13 cellular contexts compared by ENCODE assay signal in the genomic region with DNA sequence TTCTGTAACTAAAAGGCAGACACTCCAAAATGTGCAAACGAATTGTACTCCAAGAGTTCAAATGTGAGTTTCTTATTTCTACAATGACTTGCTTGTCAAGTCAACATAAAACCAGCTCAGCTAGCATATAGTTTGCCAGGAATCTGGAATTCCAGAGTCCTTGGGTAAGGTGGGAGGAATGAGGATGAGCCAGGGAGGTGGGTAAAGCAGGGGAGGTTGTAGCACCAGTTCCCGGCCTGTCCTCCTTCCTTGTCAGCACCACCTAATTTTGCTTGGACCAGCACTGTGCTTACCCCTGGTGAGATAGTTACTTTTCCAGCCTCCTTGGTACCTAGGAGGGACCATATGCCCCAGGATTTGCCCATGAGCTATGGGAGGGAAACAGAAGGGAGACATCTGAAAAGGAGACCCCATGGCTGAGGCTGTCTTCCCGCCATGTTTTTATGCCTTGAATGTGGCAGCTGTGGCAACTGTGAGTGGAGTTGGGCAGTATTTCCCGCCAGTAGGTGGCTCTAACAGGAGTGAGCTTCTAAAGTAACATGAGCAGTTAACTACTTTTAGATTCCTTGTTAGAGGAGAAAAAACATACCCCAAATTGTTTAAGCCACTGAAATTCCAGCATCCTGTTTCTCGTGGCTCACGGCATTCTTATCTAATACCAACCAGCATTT.
DNase-seq lines count a peak whose midpoint lies in the region; ATAC-seq, FAIRE-seq and TF ChIP-seq lines count a peak whose summit lies in the region.
"Had no signal": no experiment of that assay in that cellular context is flagged by ENCODE, and none has a peak within 500 bp of the region (broad histone marks: within the 10 kb centered on the region; RNA-seq: fewer than 3 reads in every experiment).

No MANE protein-coding gene starts in this region.

- H2BK120ac ChIP-seq in H9 (ENCODE audit: low read depth, low read length, poor library complexity, severe bottlenecking): no peak overlapping the region

- DNase-seq in A549 (ENCODE audit: low read depth in 1 of 2, low spot score in 1 of 2) (peak in 1 of 2 experiments; percentile 14), H9 (peak; percentile 64), PC-9 (peak in 1 of 2 experiments; percentile 7), iPS DF 6.9 (ENCODE audit: low read depth, low spot score) (peak; percentile 43), GDM1 (lab: John Stamatoyannopoulos, UW) (no peak), vagina (ENCODE audit: extremely low spot score in 2 of 2) (no peak)
- DNase-seq: activated CD4-positive, alpha-beta memory T cell treated with anti-CD3 and anti-CD28 coated beads for 36 hours; DMS153; spleen had no signal

- H3K27me3 Mint-ChIP-seq in H9 (ENCODE audit: low read depth): peaks cover 10% of the 10 kb centered on the region
- H3K27me3 Mint-ChIP-seq: stimulated activated naive CD8-positive, alpha-beta T cell treated with anti-CD3 and anti-CD28 coated beads, Interleukin-15, Interleukin-2, amounts not matched to agents 100 ng/mL and 50 ng/mL, for 24 hours had no signal

- H3K4me3 ChIP-seq in A549 (no peak overlapping the region), PC-9 (no peak overlapping the region), iPS DF 6.9 (ENCODE audit: low read length) (no peak overlapping the region), vagina (no peak overlapping the region)
- H3K4me3 ChIP-seq: spleen had no signal

- H3K18ac ChIP-seq in H9 (ENCODE audit: insufficient read length, low read depth, low read length): no peak overlapping the region

- H4K8ac ChIP-seq in H9 (replicated peaks; ENCODE audit: insufficient read length, low read depth, low read length): no peak overlapping the region

- H3K79me2 ChIP-seq in H9 (ENCODE audit: insufficient read depth, low read length): no peaks in the 10 kb centered on the region
- H3K79me2 ChIP-seq in PC-9 (ENCODE audit: low read depth): no peaks in the 10 kb centered on the region

- no peak overlapping the region for H3K4me2 ChIP-seq in A549
- no peak overlapping the region for H3K4me2 ChIP-seq in H9 (ENCODE audit: insufficient read depth, insufficient read length, low read length)
- no peak overlapping the region for H3K4me2 ChIP-seq in PC-9

- no peak overlapping the region for H3K56ac ChIP-seq in H9 (ENCODE audit: insufficient read length, low read depth, low read length)

- H3K4me1 Mint-ChIP-seq in H9: no peaks in the 10 kb centered on the region

- H3K36me3 ChIP-seq in PC-9 (ENCODE audit: low read depth): no peaks in the 10 kb centered on the region
- H3K36me3 ChIP-seq in iPS DF 6.9 (ENCODE audit: control insufficient read depth, insufficient read depth, low read length): no peaks in the 10 kb centered on the region
- H3K36me3 ChIP-seq in vagina: no peaks in the 10 kb centered on the region
- H3K36me3 ChIP-seq: spleen had no signal

- no peak overlapping the region for H3K14ac ChIP-seq in H9 (ENCODE audit: insufficient read depth, low read length)

- H3K9ac ChIP-seq in H9 (ENCODE audit: extremely low read depth, insufficient read length, low read length): no peak overlapping the region

- no peaks in the 10 kb centered on the region for H3K79me1 ChIP-seq in H9 (ENCODE audit: insufficient read depth, low read depth, low read length, poor library complexity, severe bottlenecking)

- no peak overlapping the region for H3K23ac ChIP-seq in H9 (ENCODE audit: insufficient read length, low read depth, low read length)

- no peak overlapping the region for H4K91ac ChIP-seq in H9 (ENCODE audit: insufficient read length, low read depth, low read length)

- no TSS peak for BruUV-seq in PC-9 (replicated peaks; lab: Mats Ljungman, UMichigan)

- H3K9me3 ChIP-seq in A549 (no peaks in the 10 kb centered on the region), H9 (ENCODE audit: control insufficient read depth, low read depth, low read length) (no peaks in the 10 kb centered on the region), PC-9 (ENCODE audit: insufficient read depth, low read depth) (no peaks in the 10 kb centered on the region), iPS DF 6.9 (ENCODE audit: control insufficient read depth, insufficient read depth, low read length) (no peaks in the 10 kb centered on the region), vagina (no peaks in the 10 kb centered on the region)

- H2BK12ac ChIP-seq in H9 (ENCODE audit: insufficient read length, low read depth, low read length): no peak overlapping the region

- H3K27ac Mint-ChIP-seq in H9: no peak overlapping the region
- H3K27ac Mint-ChIP-seq: activated CD4-positive, alpha-beta memory T cell treated with anti-CD3 and anti-CD28 coated beads for 36 hours; activated T-helper 1 cell treated with anti-CD3 and anti-CD28 coated beads, Interleukin-12 subunit alpha, Interleukin-12 subunit beta, Interleukin-2, Interleukin-4 antibody, amounts not matched to agents 30 ng/mL and 10 ng/mL and 1 ng/mL, durations not matched to agents 14 hours and 24 hours and 36 hours; stimulated activated naive CD8-positive, alpha-beta T cell treated with anti-CD3 and anti-CD28 coated beads, Interleukin-15, Interleukin-2, amounts not matched to agents 100 ng/mL and 50 ng/mL, for 24 hours had no signal

- no peak overlapping the region for H3K4me3 Mint-ChIP-seq in H9
- H3K4me3 Mint-ChIP-seq: activated CD4-positive, alpha-beta memory T cell treated with anti-CD3 and anti-CD28 coated beads for 36 hours; activated T-helper 1 cell treated with anti-CD3 and anti-CD28 coated beads, Interleukin-12 subunit alpha, Interleukin-12 subunit beta, Interleukin-2, Interleukin-4 antibody, amounts not matched to agents 30 ng/mL and 10 ng/mL and 1 ng/mL, durations not matched to agents 14 hours and 24 hours and 36 hours; stimulated activated naive CD8-positive, alpha-beta T cell treated with anti-CD3 and anti-CD28 coated beads, Interleukin-15, Interleukin-2, amounts not matched to agents 100 ng/mL and 50 ng/mL, for 24 hours had no signal

- TF ChIP-seq CTCF in A549 (IDR thresholded peaks at IDR 0.05) (no peak; the same call in 2 of the 3 replicates), H9 (conservative IDR thresholded peaks at IDR 0.05) (peak; percentile 69), PC-9 (conservative IDR thresholded peaks at IDR 0.05) (peak; percentile 31; the same call in 1 of the 2 replicates), vagina (IDR thresholded peaks at IDR 0.05) (no peak)

- H2BK15ac ChIP-seq in H9 (ENCODE audit: low read depth, low read length): no peak overlapping the region

- H3K4ac ChIP-seq in H9 (ENCODE audit: low read depth, low read length): no peak overlapping the region

- H2AFZ ChIP-seq in H9 (ENCODE audit: low read length) (no peak overlapping the region), PC-9 (no peak overlapping the region)

- TF ChIP-seq RAD21 in A549 (conservative IDR thresholded peaks at IDR 0.05 in 1 of 2, IDR thresholded peaks at IDR 0.05 in 1 of 2): no peak

- H3K9me2 ChIP-seq in PC-9 (ENCODE audit: insufficient read depth): no peaks in the 10 kb centered on the region

- H3K27ac ChIP-seq in A549: no peak overlapping the region
- H3K27ac ChIP-seq in H9 (ENCODE audit: insufficient read length, low read depth, low read length): no peak overlapping the region
- no peak overlapping the region for H3K27ac ChIP-seq in PC-9
- no peak overlapping the region for H3K27ac ChIP-seq in iPS DF 6.9 (ENCODE audit: low read length)
- H3K27ac ChIP-seq in vagina: no peak overlapping the region
- H3K27ac ChIP-seq: spleen had no signal

- no peak for FAIRE-seq in A549 (lab: Jason Lieb, UNC)

- TF ChIP-seq POLR2A in A549 (IDR thresholded peaks at IDR 0.05; ENCODE audit: low read length) (no peak), vagina (IDR thresholded peaks at IDR 0.05) (no peak)

- ATAC-seq in A549 (peak; percentile 43 to 68; a peak in 3 of 6 replicates), GM19452 (IDR thresholded peaks at IDR 0.05; ENCODE audit: unreplicated experiment) (no peak), GM21786 (IDR thresholded peaks at IDR 0.05; ENCODE audit: unreplicated experiment) (no peak)

- no peak overlapping the region for H2AK5ac ChIP-seq in H9 (ENCODE audit: insufficient read length, low read length)

- no peaks in the 10 kb centered on the region for H3K36me3 Mint-ChIP-seq in H9 (ENCODE audit: insufficient read depth in 1 of 3, low read depth in 3 of 3)
- H3K36me3 Mint-ChIP-seq: activated CD4-positive, alpha-beta memory T cell treated with anti-CD3 and anti-CD28 coated beads for 36 hours had no signal

- H3T11ph ChIP-seq in H9 (ENCODE audit: low read length): no peak overlapping the region

- POLR2A ChIA-PET in A549 (lab: Yijun Ruan, JAX) (no interaction called here), PC-9 (lab: Charles Lee; ENCODE audit: unreplicated experiment) (no interaction called here)

- no peaks in the 10 kb centered on the region for H3K27me3 ChIP-seq in H9 (ENCODE audit: insufficient read depth, low read length)
- H3K27me3 ChIP-seq in PC-9 (ENCODE audit: insufficient read depth, low read depth): no peaks in the 10 kb centered on the region
- no peaks in the 10 kb centered on the region for H3K27me3 ChIP-seq in iPS DF 6.9 (ENCODE audit: control insufficient read depth, insufficient read depth, low read length)
- H3K27me3 ChIP-seq in vagina: no peaks in the 10 kb centered on the region
- H3K27me3 ChIP-seq: spleen had no signal

- H4K5ac ChIP-seq in H9 (ENCODE audit: insufficient read length, low read depth, low read length): no peak overlapping the region

- 19% methylated on average over 6 of the region's 6 CpGs for WGBS in A549 (ENCODE audit: missing lambda C conversion rate)
- no CpG with 5 or more reads among the region's 6 CpGs for WGBS in H9 (ENCODE audit: extremely low coverage, insufficient read length, low lambda C conversion rate)
- WGBS in iPS DF 6.9 (ENCODE audit: insufficient coverage, insufficient read length): no CpG with 5 or more reads among the region's 6 CpGs

- H3K4me1 ChIP-seq in A549: no peaks in the 10 kb centered on the region
- H3K4me1 ChIP-seq in H9 (ENCODE audit: insufficient read depth, low read length): no peaks in the 10 kb centered on the region
- no peaks in the 10 kb centered on the region for H3K4me1 ChIP-seq in PC-9 (replicated peaks; ENCODE audit: insufficient read depth)
- H3K4me1 ChIP-seq in iPS DF 6.9 (ENCODE audit: control insufficient read depth, insufficient read depth, low read length): no peaks in the 10 kb centered on the region
- H3K4me1 ChIP-seq in vagina: no peaks in the 10 kb centered on the region
- H3K4me1 ChIP-seq: spleen had no signal

- no peaks in the 10 kb centered on the region; a peak in 1 of 5 replicates for H3K9me3 Mint-ChIP-seq in H9

- no peaks in the 10 kb centered on the region for H4K20me1 ChIP-seq in H9 (ENCODE audit: control insufficient read depth, insufficient read depth, insufficient read length)
- no peaks in the 10 kb centered on the region for H4K20me1 ChIP-seq in PC-9 (ENCODE audit: insufficient read depth)

- intact Hi-C loops in PC-9 (cut with micrococcal nuclease; ENCODE audit: unreplicated experiment): no loop called here
- intact Hi-C loops in vagina (cut with DNase I): no loop called here

- H2BK5ac ChIP-seq in H9 (ENCODE audit: insufficient read length, low read length): no peak overlapping the region

- no peak for TF ChIP-seq EP300 in A549 (IDR thresholded peaks at IDR 0.05)

- H3K23me2 ChIP-seq in H9 (ENCODE audit: insufficient read length, low read depth, low read length, poor library complexity, severe bottlenecking): no peaks in the 10 kb centered on the region

- no peaks in the 10 kb centered on the region for H3F3A ChIP-seq in PC-9 (ENCODE audit: insufficient read depth, low read depth)

- CTCF ChIA-PET in A549 (lab: Yijun Ruan, JAX) (interaction anchor here (1.2 kb wide), 1 partner anchor 9 kb away, joined by 4 read pairs; no protein-coding TSS in a partner anchor), PC-9 (lab: Charles Lee) (interaction anchor here (0.6 kb wide), 1 partner anchor 620 kb away, joined by 3 read pairs; no protein-coding TSS in a partner anchor)

- H2BK20ac ChIP-seq in H9 (ENCODE audit: low read depth, low read length, poor library complexity, severe bottlenecking): no peak overlapping the region

Comparison
In these comparisons a context has a peak if more than half of its experiments do, and no peak if none do; other contexts are left out.
1. ATAC-seq: peak in A549 (2 of 2); none in GM19452 (single experiment) and GM21786 (single experiment).
2. DNase-seq: peak in H9 (single experiment) and iPS DF 6.9 (single experiment); none in GDM1 (single experiment) and vagina (0 of 2).
3. CTCF ChIP-seq: peak in H9 (single experiment) and PC-9 (single experiment); none in A549 (single experiment) and vagina (0 of 3).